Comparison of ENCODE assay signal across 8 cellular contexts in genomic region chr9:136225748-136226679, GRCh38. TPM values are rescaled to one million over a fixed set of nuclear protein-coding genes. Genes with fewer than 3 reads are reported as not detected.
DNase-seq lines count a peak whose midpoint lies in the region; ATAC-seq and TF ChIP-seq lines count a peak whose summit lies in the region.

No MANE protein-coding gene starts in this region.

- no peaks in the 10 kb centered on the region for H3K27me3 ChIP-seq in BJ (ENCODE audit: control insufficient read depth, insufficient read depth, low read length)

- TF ChIP-seq CTCF in BJ (IDR thresholded peaks at IDR 0.05; ENCODE audit: insufficient read depth, low read depth, low read length) (peak; percentile 92), progenitor cell of endocrine pancreas (IDR thresholded peaks at IDR 0.05; ENCODE audit: unreplicated experiment) (peak; percentile 94)

- DNase-seq in BJ (ENCODE audit: low read depth) (no peak), NOMO-1 treated with dmso at 0.1 percent for 144 hours (lab: John Stamatoyannopoulos, UW; ENCODE audit: unreplicated experiment) (peak; percentile 55), activated T-cell treated with anti-CD3 and anti-CD28 coated beads for 48 hours (ENCODE audit: low read depth) (peak; percentile 59), fibroblast of peridontal ligament (ENCODE audit: extremely low read depth) (peak; percentile 26), progenitor cell of endocrine pancreas (ENCODE audit: low spot score, unreplicated experiment) (peak; percentile 80), GOT3 (lab: John Stamatoyannopoulos, UW) (no peak)

- ATAC-seq in GM18867 (IDR thresholded peaks at IDR 0.05; ENCODE audit: unreplicated experiment) (peak; percentile 60), HG03095 (IDR thresholded peaks at IDR 0.05; ENCODE audit: unreplicated experiment) (peak; percentile 49)

- H3K36me3 ChIP-seq in BJ (ENCODE audit: control insufficient read depth, insufficient read depth, low read length): peaks cover 8% of the 10 kb centered on the region

- H3K27ac Mint-ChIP-seq in progenitor cell of endocrine pancreas: peak overlapping the region; percentile 76

- H3K36me3 Mint-ChIP-seq in progenitor cell of endocrine pancreas (ENCODE audit: insufficient read depth): peaks cover 11% of the 10 kb centered on the region

- POLR2A ChIA-PET in BJ (lab: Charles Lee): no interaction called here

- H3K27me3 Mint-ChIP-seq in progenitor cell of endocrine pancreas: no peaks in the 10 kb centered on the region

- peaks cover 3% of the 10 kb centered on the region for H3K4me1 Mint-ChIP-seq in progenitor cell of endocrine pancreas (ENCODE audit: low read depth)

- H3K9me3 Mint-ChIP-seq in progenitor cell of endocrine pancreas (ENCODE audit: low read depth): no peaks in the 10 kb centered on the region

- CTCF ChIA-PET in BJ (lab: Yijun Ruan, JAX): interaction anchor here (0.6 to 2.9 kb wide), 13 partner anchors 8 to 82 kb away, joined by 3 to 11 read pairs (median 4); no protein-coding TSS in a partner anchor

- H3K4me3 Mint-ChIP-seq in progenitor cell of endocrine pancreas (ENCODE audit: low read depth): no peak overlapping the region

- H3K4me3 ChIP-seq in BJ (ENCODE audit: low read depth, low read length): no peak overlapping the region

RNA-seq across cellular contexts. Expression of gene QSOX2, which starts 19.6 kb away (rescaled TPM):
- polyA plus RNA-seq in BJ (2011; rRNA removed): 7.0 and 7.2 TPM in 2 replicates
- polyA minus RNA-seq in BJ (2011; rRNA and poly(A)+ RNA removed): 3.0 and 3.1 TPM in 2 replicates
- 24.0 and 24.1 TPM in 2 replicates for total RNA-seq in progenitor cell of endocrine pancreas

RNA-seq across cellular contexts. Expression of gene LHX3, which starts 21.1 kb away (rescaled TPM):
- polyA plus RNA-seq in BJ (2011; rRNA removed): not detected in 2 replicates
- polyA minus RNA-seq in BJ (2011; rRNA and poly(A)+ RNA removed): not detected in 2 replicates
- not detected in 2 replicates for total RNA-seq in progenitor cell of endocrine pancreas

Comparison
In these comparisons a context has a peak if more than half of its experiments do, and no peak if none do; other contexts are left out.
1. DNase-seq: peak in NOMO-1 treated with dmso at 0.1 percent for 144 hours (single experiment), activated T-cell treated with anti-CD3 and anti-CD28 coated beads for 48 hours (single experiment), fibroblast of peridontal ligament (single experiment) and progenitor cell of endocrine pancreas (single experiment); none in BJ (single experiment) and GOT3 (single experiment).